ENCODE assay signal across 19 cellular contexts in the genomic region with DNA sequence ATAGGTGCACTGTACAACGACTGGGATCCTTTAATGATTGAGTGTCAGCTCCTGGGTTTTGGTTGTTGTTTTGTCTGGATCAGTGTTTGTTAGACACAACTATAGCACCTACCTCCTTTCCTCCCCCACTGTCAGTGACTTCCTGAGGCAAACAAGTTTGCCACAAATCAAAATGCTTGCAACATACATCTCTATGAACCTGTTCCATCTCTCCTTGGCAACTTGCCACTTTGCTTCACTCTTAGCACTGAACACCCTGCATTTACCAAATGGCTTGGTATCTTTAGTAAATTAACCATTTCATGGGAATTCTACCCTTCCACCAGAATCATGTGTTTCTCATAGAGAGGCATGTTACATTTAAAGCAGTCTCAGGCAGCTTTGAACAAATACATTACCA.
DNase-seq lines count a peak whose midpoint lies in the region; ATAC-seq and TF ChIP-seq lines count a peak whose summit lies in the region.
"Had no signal": no experiment of that assay in that cellular context is flagged by ENCODE, and none has a peak within 500 bp of the region (broad histone marks: within the 10 kb centered on the region; RNA-seq: fewer than 3 reads in every experiment).

No MANE protein-coding gene starts in this region.

- in situ Hi-C loops in transverse colon (cut with MboI; ENCODE audit: low pct_ligation_motif_present in 1 of 4, low pct_unique_long_range_greater_than_20kb in 1 of 4, low sequenced_read_pairs in 3 of 4), result no loop called here

- no peaks in the 10 kb centered on the region for H3K4me1 ChIP-seq in transverse colon
- H3K4me1 ChIP-seq in BE2C, result no peaks in the 10 kb centered on the region
- H3K4me1 ChIP-seq: esophagus squamous epithelium had no signal

- intact Hi-C loops in transverse colon (cut with DNase I; ENCODE audit: low total_unique reads), result no loop called here

- H3K4me1 Mint-ChIP-seq in mesothelial cell of epicardium, result peaks cover 25% of the 10 kb centered on the region
- H3K4me1 Mint-ChIP-seq: stimulated activated effector memory CD8-positive, alpha-beta T cell treated with anti-CD3 and anti-CD28 coated beads, Interleukin-12 subunit alpha, Interleukin-12 subunit beta, amount 100 ng/mL, for 72 hours had no signal

- no peak overlapping the region for H3K4me3 Mint-ChIP-seq in mesothelial cell of epicardium
- H3K4me3 Mint-ChIP-seq: activated naive CD8-positive, alpha-beta T cell treated with anti-CD3 and anti-CD28 coated beads for 36 hours; stimulated activated effector memory CD8-positive, alpha-beta T cell treated with anti-CD3 and anti-CD28 coated beads, Interleukin-12 subunit alpha, Interleukin-12 subunit beta, amount 100 ng/mL, for 72 hours had no signal

- no peaks in the 10 kb centered on the region for H3K9me3 ChIP-seq in transverse colon
- no peaks in the 10 kb centered on the region for H3K9me3 ChIP-seq in BE2C
- H3K9me3 ChIP-seq: esophagus squamous epithelium, MG63, neutrophil, suprapubic skin had no signal

- H3K36me3 Mint-ChIP-seq in mesothelial cell of epicardium, result no peaks in the 10 kb centered on the region
- H3K36me3 Mint-ChIP-seq: activated naive CD8-positive, alpha-beta T cell treated with anti-CD3 and anti-CD28 coated beads for 36 hours; stimulated activated effector memory CD8-positive, alpha-beta T cell treated with anti-CD3 and anti-CD28 coated beads, Interleukin-12 subunit alpha, Interleukin-12 subunit beta, amount 100 ng/mL, for 72 hours had no signal

- H3K9me3 Mint-ChIP-seq in mesothelial cell of epicardium, result no peaks in the 10 kb centered on the region
- H3K9me3 Mint-ChIP-seq: activated naive CD8-positive, alpha-beta T cell treated with anti-CD3 and anti-CD28 coated beads for 36 hours; activated T-helper 2 cell treated with anti-CD3 and anti-CD28 coated beads, Interferon-gamma antibody, Interleukin-2, Interleukin-4, amounts not matched to agents 10 μg/mL and 5 μg/mL and 100 μg/mL, durations not matched to agents 14 hours and 24 hours and 36 hours; stimulated activated effector memory CD8-positive, alpha-beta T cell treated with anti-CD3 and anti-CD28 coated beads, Interleukin-12 subunit alpha, Interleukin-12 subunit beta, amount 100 ng/mL, for 72 hours had no signal

- peak; percentile 26 for DNase-seq in DMS153 (lab: John Stamatoyannopoulos, UW)
- peak; percentile 19 for DNase-seq in Jurkat, Clone E6-1 (ENCODE audit: low read depth, low spot score)
- DNase-seq in mesothelial cell of epicardium (ENCODE audit: low spot score in 2 of 2, unreplicated experiment in 2 of 2), result no peak
- DNase-seq in transverse colon, result no peak
- DNase-seq in BE2C, result no peak
- DNase-seq: activated CD4-positive, alpha-beta T cell treated with anti-CD3 and anti-CD28 coated beads, Interleukin-2, amount 50 U/mL, for 1 hour; activated naive CD8-positive, alpha-beta T cell treated with anti-CD3 and anti-CD28 coated beads for 36 hours; effector CD8-positive, alpha-beta T cell; EL; esophagus squamous epithelium; H7; kidney glomerular epithelial cell; MG63 had no signal

- H3K27me3 ChIP-seq in transverse colon (no peaks in the 10 kb centered on the region), BE2C (no peaks in the 10 kb centered on the region)
- H3K27me3 ChIP-seq: esophagus squamous epithelium, MG63, neutrophil, suprapubic skin had no signal

- H3K27me3 Mint-ChIP-seq in mesothelial cell of epicardium (ENCODE audit: low read depth), result no peaks in the 10 kb centered on the region
- H3K27me3 Mint-ChIP-seq: activated naive CD8-positive, alpha-beta T cell treated with anti-CD3 and anti-CD28 coated beads for 36 hours had no signal

- no peak for TF ChIP-seq POLR2A in transverse colon (IDR thresholded peaks at IDR 0.05)

- H3K27ac ChIP-seq in VCaP, result 0 out of 2 replicates have a peak overlapping the region, but pooled peaks have one; percentile 8
- no peak overlapping the region for H3K27ac ChIP-seq in transverse colon
- H3K27ac ChIP-seq: esophagus squamous epithelium, neutrophil, suprapubic skin had no signal

- TF ChIP-seq CTCF in VCaP (conservative IDR thresholded peaks at IDR 0.05) (no peak), mesothelial cell of epicardium (IDR thresholded peaks at IDR 0.05; ENCODE audit: unreplicated experiment) (no peak), transverse colon (IDR thresholded peaks at IDR 0.05) (no peak), BE2C (IDR thresholded peaks at IDR 0.05; ENCODE audit: low read depth, low read length) (no peak)

- no peak overlapping the region for H3K4me3 ChIP-seq in Jurkat, Clone E6-1 (ENCODE audit: low read length)
- H3K4me3 ChIP-seq in transverse colon (no peak overlapping the region), BE2C (ENCODE audit: low read depth, low read length) (no peak overlapping the region)
- H3K4me3 ChIP-seq: esophagus squamous epithelium, MG63, suprapubic skin had no signal

- WGBS in transverse colon (ENCODE audit: low coverage in 1 of 2), 2 donors, result 56 to 58% methylated on average over 1 of the region's 1 CpG

- ATAC-seq in GM18907 (IDR thresholded peaks at IDR 0.05; ENCODE audit: unreplicated experiment), result no peak
- ATAC-seq: stimulated activated effector memory CD8-positive, alpha-beta T cell treated with anti-CD3 and anti-CD28 coated beads, Interleukin-12 subunit alpha, Interleukin-12 subunit beta, amount 100 ng/mL, for 72 hours had no signal

- peak overlapping the region; percentile 83 for H3K27ac Mint-ChIP-seq in mesothelial cell of epicardium
- H3K27ac Mint-ChIP-seq: activated naive CD8-positive, alpha-beta T cell treated with anti-CD3 and anti-CD28 coated beads for 36 hours; activated T-helper 2 cell treated with anti-CD3 and anti-CD28 coated beads, Interferon-gamma antibody, Interleukin-2, Interleukin-4, amounts not matched to agents 10 μg/mL and 5 μg/mL and 100 μg/mL, durations not matched to agents 14 hours and 24 hours and 36 hours; stimulated activated effector memory CD8-positive, alpha-beta T cell treated with anti-CD3 and anti-CD28 coated beads, Interleukin-12 subunit alpha, Interleukin-12 subunit beta, amount 100 ng/mL, for 72 hours had no signal

- no peak for TF ChIP-seq EP300 in transverse colon (IDR thresholded peaks at IDR 0.05; ENCODE audit: low read depth)

- no peaks in the 10 kb centered on the region for H3K36me3 ChIP-seq in transverse colon
- H3K36me3 ChIP-seq in BE2C, result no peaks in the 10 kb centered on the region
- H3K36me3 ChIP-seq: esophagus squamous epithelium, MG63, neutrophil, suprapubic skin had no signal

Comparison
In these comparisons a context has a peak if more than half of its experiments do, and no peak if none do; other contexts are left out.
1. DNase-seq: peak in DMS153 (single experiment) and Jurkat, Clone E6-1 (single experiment); none in mesothelial cell of epicardium (0 of 2), transverse colon (single experiment) and BE2C (single experiment).